Comparison of ENCODE assay signal across 10 cellular contexts in genomic region chr13:110298566-110299321, GRCh38. TPM values are rescaled to one million over a fixed set of nuclear protein-coding genes. Genes with fewer than 3 reads are reported as not detected.
DNase-seq lines count a peak whose midpoint lies in the region; ATAC-seq, FAIRE-seq and TF ChIP-seq lines count a peak whose summit lies in the region.
"Had no signal": no experiment of that assay in that cellular context is flagged by ENCODE, and none has a peak within 500 bp of the region (broad histone marks: within the 10 kb centered on the region; RNA-seq: fewer than 3 reads in every experiment).

No MANE protein-coding gene starts in this region.

- intact Hi-C loops in left cardiac atrium (cut with DNase I) = loop anchor here in 1 of 2 donors (5.0 kb wide), 1 partner anchor 51 kb away; no protein-coding TSS in a partner anchor

- H3K4me1 Mint-ChIP-seq in GM23338 = peaks cover 38% of the 10 kb centered on the region
- peaks cover 3% of the 10 kb centered on the region for H3K4me1 Mint-ChIP-seq in activated CD4-positive, alpha-beta memory T cell treated with anti-CD3 and anti-CD28 coated beads, Interleukin-2, amount 10 ng/mL, durations not matched to agents 7 days and 5 days

- no peaks in the 10 kb centered on the region for H3K9me3 Mint-ChIP-seq in GM23338
- no peaks in the 10 kb centered on the region for H3K9me3 Mint-ChIP-seq in activated CD4-positive, alpha-beta memory T cell treated with anti-CD3 and anti-CD28 coated beads, Interleukin-2, amount 10 ng/mL, durations not matched to agents 7 days and 5 days
- H3K9me3 Mint-ChIP-seq: stimulated activated naive CD8-positive, alpha-beta T cell treated with anti-CD3 and anti-CD28 coated beads, Interleukin-15, Interleukin-2, amounts not matched to agents 100 ng/mL and 50 ng/mL, for 24 hours had no signal

- H3K36me3 Mint-ChIP-seq in GM23338 (ENCODE audit: low read depth) = no peaks in the 10 kb centered on the region; the same call in 2 of the 3 replicates
- no peaks in the 10 kb centered on the region for H3K36me3 Mint-ChIP-seq in activated CD4-positive, alpha-beta memory T cell treated with anti-CD3 and anti-CD28 coated beads, Interleukin-2, amount 10 ng/mL, durations not matched to agents 7 days and 5 days (ENCODE audit: low read depth)

- H3K79me2 ChIP-seq in GM23338 (replicated peaks; ENCODE audit: insufficient read depth) = peaks cover 61% of the 10 kb centered on the region

- H3K4me2 ChIP-seq in GM23338 = peak overlapping the region; percentile 66

- H3K27ac ChIP-seq in GM23338 (ENCODE audit: low read depth) (peak overlapping the region; percentile 64; the same call in 1 of the 2 replicates), skeletal muscle tissue (ENCODE audit: low read depth, low read length) (peak overlapping the region; percentile 6)

- H3K9ac ChIP-seq in skeletal muscle tissue (ENCODE audit: low read depth in 1 of 3, low read length in 3 of 3) = peak overlapping the region in 2 of 3 donors; percentile 19 to 54

- H3K9me3 ChIP-seq in skeletal muscle tissue (ENCODE audit: control insufficient read depth in 3 of 3, low read length in 3 of 3) (no peaks in the 10 kb centered on the region), BE2C (no peaks in the 10 kb centered on the region)

- POLR2A ChIA-PET in activated CD4-positive, alpha-beta memory T cell treated with anti-CD3 and anti-CD28 coated beads, Interleukin-2, amount 10 ng/mL, durations not matched to agents 7 days and 5 days (lab: Charles Lee) = no interaction called here

- peak; percentile 65 for DNase-seq in GM23338 (ENCODE audit: low spot score)
- DNase-seq in activated CD4-positive, alpha-beta memory T cell treated with anti-CD3 and anti-CD28 coated beads, Interleukin-2, amount 10 ng/mL, durations not matched to agents 7 days and 5 days = peak; percentile 21
- DNase-seq in left cardiac atrium = peak; percentile 75
- no peak for DNase-seq in urothelium cell line (ENCODE audit: low spot score)
- DNase-seq in BE2C = no peak
- DNase-seq in NCI-H345 (lab: John Stamatoyannopoulos, UW) = no peak
- DNase-seq: DND-41 had no signal

- H3K9me2 ChIP-seq in GM23338 (ENCODE audit: insufficient read depth) = no peaks in the 10 kb centered on the region; the same call in 1 of the 2 replicates

- peak overlapping the region; percentile 35; the same call in 2 of the 3 replicates for H3K4me3 Mint-ChIP-seq in GM23338
- H3K4me3 Mint-ChIP-seq in activated CD4-positive, alpha-beta memory T cell treated with anti-CD3 and anti-CD28 coated beads, Interleukin-2, amount 10 ng/mL, durations not matched to agents 7 days and 5 days = no peak overlapping the region
- H3K4me3 Mint-ChIP-seq: stimulated activated naive CD8-positive, alpha-beta T cell treated with anti-CD3 and anti-CD28 coated beads, Interleukin-15, Interleukin-2, amounts not matched to agents 100 ng/mL and 50 ng/mL, for 24 hours had no signal

- H3F3A ChIP-seq in GM23338 (replicated peaks; ENCODE audit: low read depth) = 0 out of 2 replicates have a peak, but pooled peaks cover 5% of the 10 kb centered on the region

- ATAC-seq in GM23338 (peak; percentile 87), left cardiac atrium (peak; percentile 62 to 75), HG03159 (IDR thresholded peaks at IDR 0.05; ENCODE audit: unreplicated experiment) (no peak)

- no peak for TF ChIP-seq CTCF in GM23338 (conservative IDR thresholded peaks at IDR 0.05; ENCODE audit: low read depth in 2 of 2)
- TF ChIP-seq CTCF in BE2C (IDR thresholded peaks at IDR 0.05; ENCODE audit: low read depth, low read length) = no peak

- H3K36me3 ChIP-seq in GM23338 (ENCODE audit: insufficient read depth) = no peaks in the 10 kb centered on the region
- H3K36me3 ChIP-seq in skeletal muscle tissue (ENCODE audit: control insufficient read depth in 3 of 3, insufficient read depth in 3 of 3, low read length in 3 of 3) = no peaks in the 10 kb centered on the region
- no peaks in the 10 kb centered on the region for H3K36me3 ChIP-seq in BE2C

- H2AFZ ChIP-seq in GM23338 = peak overlapping the region; percentile 63; the same call in 1 of the 2 replicates

- H3K4me1 ChIP-seq in GM23338 (ENCODE audit: insufficient read depth) (peaks cover 32% of the 10 kb centered on the region), skeletal muscle tissue (ENCODE audit: control insufficient read depth in 3 of 3, insufficient read depth in 3 of 3, low read length in 3 of 3) (peaks cover 18 to 35% (median 26%) of the 10 kb centered on the region in 3 donors), BE2C (no peaks in the 10 kb centered on the region)

- no peak for FAIRE-seq in urothelium cell line (lab: Jason Lieb, UNC)

- CTCF ChIA-PET in activated CD4-positive, alpha-beta memory T cell treated with anti-CD3 and anti-CD28 coated beads, Interleukin-2, amount 10 ng/mL, durations not matched to agents 7 days and 5 days (lab: Charles Lee) = no interaction called here

- peak overlapping the region; percentile 36 for H3K4me3 ChIP-seq in GM23338
- H3K4me3 ChIP-seq in skeletal muscle tissue (ENCODE audit: low read length in 3 of 3) = peak overlapping the region; percentile 7 to 44 (median 35)
- no peak overlapping the region for H3K4me3 ChIP-seq in BE2C (ENCODE audit: low read depth, low read length)

- no peaks in the 10 kb centered on the region; the same call in 1 of the 2 replicates for H4K20me1 ChIP-seq in GM23338 (replicated peaks; ENCODE audit: insufficient read depth)

- peak overlapping the region; percentile 49; the same call in 1 of the 2 replicates for H3K27ac Mint-ChIP-seq in GM23338
- H3K27ac Mint-ChIP-seq in activated CD4-positive, alpha-beta memory T cell treated with anti-CD3 and anti-CD28 coated beads, Interleukin-2, amount 10 ng/mL, durations not matched to agents 7 days and 5 days = no peak overlapping the region
- H3K27ac Mint-ChIP-seq: stimulated activated naive CD8-positive, alpha-beta T cell treated with anti-CD3 and anti-CD28 coated beads, Interleukin-15, Interleukin-2, amounts not matched to agents 100 ng/mL and 50 ng/mL, for 24 hours had no signal

- H3K27me3 Mint-ChIP-seq in GM23338 (ENCODE audit: insufficient read depth, low read depth, poor library complexity) = peaks cover 7% of the 10 kb centered on the region
- peaks cover 61% of the 10 kb centered on the region for H3K27me3 Mint-ChIP-seq in activated CD4-positive, alpha-beta memory T cell treated with anti-CD3 and anti-CD28 coated beads, Interleukin-2, amount 10 ng/mL, durations not matched to agents 7 days and 5 days

- H3K27me3 ChIP-seq in GM23338 (ENCODE audit: insufficient read depth) (no peaks in the 10 kb centered on the region), skeletal muscle tissue (ENCODE audit: control insufficient read depth in 3 of 3, insufficient read depth in 3 of 3, low read length in 3 of 3) (peaks cover 3 to 30% (median 26%) of the 10 kb centered on the region in 3 donors), BE2C (peaks cover 61% of the 10 kb centered on the region)

TF ChIP-seq in GM23338, 12 proteins besides CTCF, POLR2A, EP300 and RAD21 (continues in another document):
- TF ChIP-seq EZH2phosphoT487 (IDR thresholded peaks at IDR 0.05; ENCODE audit: unreplicated experiment) (no peak), CREB1 (CRISPR knock-in tag; IDR thresholded peaks at IDR 0.05; ENCODE audit: low read depth) (no peak), ZNF114 (CRISPR knock-in tag; IDR thresholded peaks at IDR 0.05) (no peak), STAT1 (IDR thresholded peaks at IDR 0.05; ENCODE audit: unreplicated experiment) (no peak)

RNA-seq across cellular contexts. Expression of gene COL4A1, which starts 8.2 kb away (rescaled TPM):
- total RNA-seq in GM23338 (2014; rRNA removed; shearing (Covaris generic)) = 110 and 112 TPM in 2 replicates
- polyA plus RNA-seq in GM23338 (2016; fragmentation: Nextera tagmentation; extraction: Ambion mirVana) = 38.7 and 39.1 TPM in 2 replicates
- not detected for total RNA-seq in activated CD4-positive, alpha-beta memory T cell treated with anti-CD3 and anti-CD28 coated beads, Interleukin-2, amount 10 ng/mL, durations not matched to agents 7 days and 5 days
- 100 to 1,000 TPM; 210 to 456 TPM for total RNA-seq in left cardiac atrium
- 774 TPM for total RNA-seq in skeletal muscle tissue
- 4.1 TPM for polyA plus RNA-seq in BE2C (2012; ENCODE audit: insufficient read depth, insufficient read length, low read depth)

RNA-seq across cellular contexts. Expression of gene COL4A2, which starts 8.3 kb away (rescaled TPM):
- total RNA-seq in GM23338 (2014; rRNA removed; shearing (Covaris generic)) = 117 and 131 TPM in 2 replicates
- polyA plus RNA-seq in GM23338 (2016; fragmentation: Nextera tagmentation; extraction: Ambion mirVana) = 35.6 and 37.4 TPM in 2 replicates
- not detected for total RNA-seq in activated CD4-positive, alpha-beta memory T cell treated with anti-CD3 and anti-CD28 coated beads, Interleukin-2, amount 10 ng/mL, durations not matched to agents 7 days and 5 days
- 100 to 1,000 TPM; 176 to 384 TPM for total RNA-seq in left cardiac atrium
- 511 TPM for total RNA-seq in skeletal muscle tissue
- 11.5 TPM for polyA plus RNA-seq in BE2C (2012; ENCODE audit: insufficient read depth, insufficient read length, low read depth)

Comparison
In these comparisons a context has a peak if more than half of its experiments do, and no peak if none do; other contexts are left out.
1. DNase-seq: peak in GM23338 (single experiment), activated CD4-positive, alpha-beta memory T cell treated with anti-CD3 and anti-CD28 coated beads, Interleukin-2, amount 10 ng/mL, durations not matched to agents 7 days and 5 days (single experiment) and left cardiac atrium (single experiment); none in urothelium cell line (single experiment), BE2C (single experiment) and NCI-H345 (single experiment).
2. RNA of gene COL4A1, which starts 8.2 kb away (total RNA-seq): 774 TPM in skeletal muscle tissue (single experiment), 210 to 456 TPM in left cardiac atrium and 110 to 112 TPM in GM23338; not detected in activated CD4-positive, alpha-beta memory T cell treated with anti-CD3 and anti-CD28 coated beads, Interleukin-2, amount 10 ng/mL, durations not matched to agents 7 days and 5 days; every median in the first group is over 100 times any median in the second.
3. RNA of gene COL4A2, which starts 8.3 kb away (total RNA-seq): 511 TPM in skeletal muscle tissue (single experiment), 176 to 384 TPM in left cardiac atrium and 117 to 131 TPM in GM23338; not detected in activated CD4-positive, alpha-beta memory T cell treated with anti-CD3 and anti-CD28 coated beads, Interleukin-2, amount 10 ng/mL, durations not matched to agents 7 days and 5 days; every median in the first group is over 100 times any median in the second.